In the genomic region with DNA sequence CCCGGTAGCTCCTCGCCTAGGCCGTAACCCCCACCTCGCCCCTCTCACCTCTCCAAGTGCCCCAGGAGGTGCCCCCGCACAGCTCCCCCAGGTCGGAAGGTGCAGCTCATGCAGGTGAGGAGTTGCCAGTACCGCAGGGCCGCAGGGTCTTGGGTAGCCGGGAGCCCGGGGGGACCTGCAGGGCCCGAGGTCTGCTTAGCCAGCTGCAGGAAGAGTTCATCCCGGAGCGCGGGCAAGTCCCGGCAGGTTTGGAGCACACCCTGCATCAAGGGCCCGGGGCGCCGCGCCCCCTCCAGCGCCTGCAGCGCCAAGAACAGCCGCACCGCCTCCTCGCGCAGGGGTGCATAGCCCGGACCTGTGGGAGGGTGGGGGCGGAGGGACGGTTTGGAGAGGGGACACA, we compare ENCODE assay signal across 16 cellular contexts.
DNase-seq lines count a peak whose midpoint lies in the region; ATAC-seq and TF ChIP-seq lines count a peak whose summit lies in the region.
"Had no signal": no experiment of that assay in that cellular context is flagged by ENCODE, and none has a peak within 500 bp of the region (broad histone marks: within the 10 kb centered on the region; RNA-seq: fewer than 3 reads in every experiment).

No MANE protein-coding gene starts in this region.

- no peaks in the 10 kb centered on the region for H3K9me3 Mint-ChIP-seq in nephron
- no peaks in the 10 kb centered on the region for H3K9me3 Mint-ChIP-seq in stimulated activated naive B cell treated with anti-CD40 and anti-IgM and Interleukin-4, amounts not matched to agents 10 μg/mL and 1 μg/mL and 100 μg/mL, for 72 hours
- H3K9me3 Mint-ChIP-seq: dendritic cell treated with granulocyte-macrophage colony-stimulating factor and Interleukin-4, amounts not matched to agents 40 ng/mL and 50 ng/mL, for 4 days; neural progenitor cell had no signal

- H3K27ac Mint-ChIP-seq in nephron, result peak overlapping the region in 1 of 3 experiments; percentile 45
- H3K27ac Mint-ChIP-seq in stimulated activated naive B cell treated with anti-CD40 and anti-IgM and Interleukin-4, amounts not matched to agents 10 μg/mL and 1 μg/mL and 100 μg/mL, for 72 hours, result no peak overlapping the region
- H3K27ac Mint-ChIP-seq: dendritic cell treated with granulocyte-macrophage colony-stimulating factor and Interleukin-4, amounts not matched to agents 40 ng/mL and 50 ng/mL, for 4 days; neural progenitor cell had no signal

- H3K4me3 Mint-ChIP-seq in nephron, result peak overlapping the region; percentile 10 to 32 (median 20)
- H3K4me3 Mint-ChIP-seq in stimulated activated naive B cell treated with anti-CD40 and anti-IgM and Interleukin-4, amounts not matched to agents 10 μg/mL and 1 μg/mL and 100 μg/mL, for 72 hours, result peak overlapping the region in 1 of 2 donors; percentile 45
- H3K4me3 Mint-ChIP-seq: dendritic cell treated with granulocyte-macrophage colony-stimulating factor and Interleukin-4, amounts not matched to agents 40 ng/mL and 50 ng/mL, for 4 days had no signal

- DNase-seq in ELF-1 (ENCODE audit: low read depth, low spot score), result peak; percentile 45
- DNase-seq in NCI-H1694 treated with DMSO at 0.1 percent for 48 hours (lab: John Stamatoyannopoulos, UW), result peak; percentile 71
- DNase-seq in ecto neural progenitor cell (ENCODE audit: low spot score), result peak; percentile 77
- no peak for DNase-seq in stimulated activated naive CD4-positive, alpha-beta T cell (lab: John Stamatoyannopoulos, UW)
- no peak for DNase-seq in central memory CD4-positive, alpha-beta T cell
- DNase-seq in stimulated activated naive B cell treated with anti-CD40 and anti-IgM and Interleukin-4, amounts not matched to agents 10 μg/mL and 1 μg/mL and 100 μg/mL, for 72 hours, result no peak
- DNase-seq: activated CD8-positive, alpha-beta memory T cell treated with anti-CD3 and anti-CD28 coated beads for 24 hours; Calu3; NCI-H524; stimulated activated CD4-positive, alpha-beta T cell treated with anti-CD3 and anti-CD28 coated beads, Interleukin-4, amount 100 ng/mL, for 4 hours; SW 1271 had no signal

- peaks cover 30% of the 10 kb centered on the region for H3K36me3 Mint-ChIP-seq in nephron (ENCODE audit: low read depth)
- H3K36me3 Mint-ChIP-seq in stimulated activated naive B cell treated with anti-CD40 and anti-IgM and Interleukin-4, amounts not matched to agents 10 μg/mL and 1 μg/mL and 100 μg/mL, for 72 hours, result peaks cover 6 to 9% of the 10 kb centered on the region in 2 donors

- no peak for ATAC-seq in HG03442 (IDR thresholded peaks at IDR 0.05; ENCODE audit: unreplicated experiment)
- no peak for ATAC-seq in stimulated activated naive B cell treated with anti-CD40 and anti-IgM and Interleukin-4, amounts not matched to agents 10 μg/mL and 1 μg/mL and 100 μg/mL, for 72 hours (replicated peaks)
- ATAC-seq: Panc1 had no signal

- H3K27me3 Mint-ChIP-seq in nephron (ENCODE audit: low read depth), result peaks cover 12% of the 10 kb centered on the region
- peaks cover 41 to 69% of the 10 kb centered on the region in 2 donors for H3K27me3 Mint-ChIP-seq in stimulated activated naive B cell treated with anti-CD40 and anti-IgM and Interleukin-4, amounts not matched to agents 10 μg/mL and 1 μg/mL and 100 μg/mL, for 72 hours

- TF ChIP-seq CTCF in nephron (IDR thresholded peaks at IDR 0.05; ENCODE audit: unreplicated experiment in 3 of 3), result no peak

- H3K4me1 Mint-ChIP-seq in nephron, result peaks cover 28% of the 10 kb centered on the region
- peaks cover 31 to 51% of the 10 kb centered on the region in 2 donors for H3K4me1 Mint-ChIP-seq in stimulated activated naive B cell treated with anti-CD40 and anti-IgM and Interleukin-4, amounts not matched to agents 10 μg/mL and 1 μg/mL and 100 μg/mL, for 72 hours

Comparison
In these comparisons a context has a peak if more than half of its experiments do, and no peak if none do; other contexts are left out.
1. DNase-seq: peak in ELF-1 (single experiment), NCI-H1694 treated with DMSO at 0.1 percent for 48 hours (single experiment) and ecto neural progenitor cell (single experiment); none in stimulated activated naive CD4-positive, alpha-beta T cell (0 of 6), central memory CD4-positive, alpha-beta T cell (single experiment) and stimulated activated naive B cell treated with anti-CD40 and anti-IgM and Interleukin-4, amounts not matched to agents 10 μg/mL and 1 μg/mL and 100 μg/mL, for 72 hours (single experiment).